ENCODE assay signal across 1 cellular context in genomic region chr4:6988016-6988715, GRCh38.
TF ChIP-seq lines count a peak whose summit lies in the region.

No MANE protein-coding gene starts in this region.

TF ChIP-seq in A549, 52 proteins besides CTCF, POLR2A, EP300 and RAD21 (continued from another document):
- TF ChIP-seq, protein P1, sequence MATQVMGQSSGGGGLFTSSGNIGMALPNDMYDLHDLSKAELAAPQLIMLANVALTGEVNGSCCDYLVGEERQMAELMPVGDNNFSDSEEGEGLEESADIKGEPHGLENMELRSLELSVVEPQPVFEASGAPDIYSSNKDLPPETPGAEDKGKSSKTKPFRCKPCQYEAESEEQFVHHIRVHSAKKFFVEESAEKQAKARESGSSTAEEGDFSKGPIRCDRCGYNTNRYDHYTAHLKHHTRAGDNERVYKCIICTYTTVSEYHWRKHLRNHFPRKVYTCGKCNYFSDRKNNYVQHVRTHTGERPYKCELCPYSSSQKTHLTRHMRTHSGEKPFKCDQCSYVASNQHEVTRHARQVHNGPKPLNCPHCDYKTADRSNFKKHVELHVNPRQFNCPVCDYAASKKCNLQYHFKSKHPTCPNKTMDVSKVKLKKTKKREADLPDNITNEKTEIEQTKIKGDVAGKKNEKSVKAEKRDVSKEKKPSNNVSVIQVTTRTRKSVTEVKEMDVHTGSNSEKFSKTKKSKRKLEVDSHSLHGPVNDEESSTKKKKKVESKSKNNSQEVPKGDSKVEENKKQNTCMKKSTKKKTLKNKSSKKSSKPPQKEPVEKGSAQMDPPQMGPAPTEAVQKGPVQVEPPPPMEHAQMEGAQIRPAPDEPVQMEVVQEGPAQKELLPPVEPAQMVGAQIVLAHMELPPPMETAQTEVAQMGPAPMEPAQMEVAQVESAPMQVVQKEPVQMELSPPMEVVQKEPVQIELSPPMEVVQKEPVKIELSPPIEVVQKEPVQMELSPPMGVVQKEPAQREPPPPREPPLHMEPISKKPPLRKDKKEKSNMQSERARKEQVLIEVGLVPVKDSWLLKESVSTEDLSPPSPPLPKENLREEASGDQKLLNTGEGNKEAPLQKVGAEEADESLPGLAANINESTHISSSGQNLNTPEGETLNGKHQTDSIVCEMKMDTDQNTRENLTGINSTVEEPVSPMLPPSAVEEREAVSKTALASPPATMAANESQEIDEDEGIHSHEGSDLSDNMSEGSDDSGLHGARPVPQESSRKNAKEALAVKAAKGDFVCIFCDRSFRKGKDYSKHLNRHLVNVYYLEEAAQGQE (IDR thresholded peaks at IDR 0.05) = no peak
- TF ChIP-seq RCOR1 (IDR thresholded peaks at IDR 0.05; ENCODE audit: low read depth, low read length) = no peak
- no peak for TF ChIP-seq HDAC2 (IDR thresholded peaks at IDR 0.05)
- TF ChIP-seq ZFP36 (IDR thresholded peaks at IDR 0.05; ENCODE audit: borderline replicate concordance, partially characterized antibody) = no peak
